7 cellular contexts compared by ENCODE assay signal in the genomic region with DNA sequence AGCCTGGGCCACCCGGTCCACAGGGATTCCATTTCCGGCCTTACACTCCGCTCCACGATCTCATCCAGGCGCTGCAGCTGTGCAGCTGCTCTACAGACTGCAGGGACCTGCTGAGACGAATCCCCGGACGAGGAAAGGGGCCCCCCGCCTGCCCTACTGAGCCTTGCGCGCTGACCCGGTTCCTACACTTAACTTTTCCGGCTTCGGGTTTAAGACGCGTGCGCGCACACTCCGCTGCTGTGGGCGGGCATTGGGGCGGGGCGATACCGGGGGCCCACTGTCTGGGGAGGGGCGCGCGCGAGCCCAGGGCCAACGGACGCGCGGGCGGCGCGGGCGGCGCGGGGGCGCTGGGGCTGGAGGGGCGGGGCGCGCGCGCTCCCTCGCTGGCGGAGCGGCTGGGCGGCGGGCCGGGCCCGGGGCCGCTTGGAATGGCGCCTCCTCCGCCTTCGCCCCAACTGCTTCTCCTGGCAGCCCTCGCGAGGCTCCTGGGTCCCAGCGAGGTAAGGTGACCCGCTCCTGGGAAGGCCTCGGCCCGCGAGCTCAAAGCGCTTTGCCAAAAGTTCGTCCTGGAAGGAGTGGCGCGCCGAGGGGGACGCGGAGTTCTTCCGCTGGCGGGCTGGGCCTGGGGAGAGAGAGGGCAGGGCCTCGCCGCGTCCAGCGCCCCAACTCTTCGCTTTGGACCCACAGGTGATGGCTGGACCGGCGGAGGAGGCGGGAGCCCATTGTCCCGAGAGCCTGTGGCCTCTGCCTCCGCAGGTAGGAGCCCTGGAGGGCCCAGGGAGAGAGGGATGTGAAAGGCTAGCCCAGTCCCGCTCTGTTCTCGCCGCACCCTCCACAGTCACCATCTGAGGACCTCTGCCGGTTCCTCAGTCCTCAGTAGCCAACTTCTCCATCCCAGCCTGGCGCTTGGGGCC. TPM values are rescaled to one million over a fixed set of nuclear protein-coding genes. Genes with fewer than 3 reads are reported as not detected.
DNase-seq lines count a peak whose midpoint lies in the region; ATAC-seq, FAIRE-seq and TF ChIP-seq lines count a peak whose summit lies in the region.

Gene TP53I13, plus strand, starts transcription at position 371 of the 914 bp plus-strand sequence. Its CDS starts 58 bp downstream, at position 429.

- peak; percentile 35 for ATAC-seq in HG02970 (IDR thresholded peaks at IDR 0.05; ENCODE audit: low FRiP score, unreplicated experiment)

- H3K9me1 ChIP-seq in keratinocyte (ENCODE audit: control insufficient read depth, extremely low read depth, insufficient read depth, low read length) = no peaks in the 10 kb centered on the region

- H3K27ac ChIP-seq in caudate nucleus (ENCODE audit: low read depth, low read length) = peak within 1 kb of the TSS; percentile 89
- H3K27ac ChIP-seq in keratinocyte (ENCODE audit: control insufficient read depth, insufficient read depth, low read length) = peak within 1 kb of the TSS; percentile 60

- peak; percentile 96 for DNase-seq in GM13977 (ENCODE audit: low spot score)
- peak; percentile 74 for DNase-seq in NCI-H226
- DNase-seq in activated CD4-positive, CD25-positive, alpha-beta regulatory T cell treated with anti-CD3 and anti-CD28 coated beads, Interleukin-2, amount 50 U/mL, for 16 hours (ENCODE audit: low read depth, low spot score) = peak; percentile 77
- peak in 47 of 61 donors; percentile 37 to 86 (median 68) for DNase-seq in caudate nucleus (lab: John Stamatoyannopoulos, UW)
- no peak for DNase-seq in keratinocyte (ENCODE audit: low read depth, low spot score)
- DNase-seq in stimulated activated CD4-positive, alpha-beta T cell treated with anti-CD3 and anti-CD28 coated beads, Interleukin-1b, Interleukin-23, amount 100 ng/mL, for 1 hour (ENCODE audit: low read depth in 2 of 2) = peak; percentile 77 to 90

- dilution Hi-C loops in keratinocyte (cut with MboI; ENCODE audit: extremely low pct_ligation_motif_present, low sequenced_read_pairs) = no loop called here

- peak within 1 kb of the TSS; percentile 94 for H3K4me2 ChIP-seq in keratinocyte (ENCODE audit: control insufficient read depth, extremely low read depth, insufficient read depth, low read depth, low read length)

- H3K79me2 ChIP-seq in keratinocyte (ENCODE audit: control insufficient read depth, insufficient read depth, low read length) = no peaks in the 10 kb centered on the region

- H3K36me3 ChIP-seq in keratinocyte (ENCODE audit: control insufficient read depth in 2 of 2, extremely low read depth in 1 of 2, insufficient read depth in 2 of 2, low read length in 2 of 2) = peaks cover 0 to 1% of the 10 kb centered on the region in 2 experiments

- in situ Hi-C loops in GM13977 (cut with MboI; ENCODE audit: low pct_unique_long_range_greater_than_20kb, low sequenced_read_pairs, unreplicated experiment) = no loop called here

- TF ChIP-seq CTCF in GM13977 (IDR thresholded peaks at IDR 0.05; ENCODE audit: extremely low read depth, insufficient read depth, missing control alignments) (no peak), keratinocyte (optimal IDR thresholded peaks at IDR 0.05 in 1 of 3, IDR thresholded peaks at IDR 0.05 in 1 of 3, conservative IDR thresholded peaks at IDR 0.05 in 1 of 3; ENCODE audit: extremely low read depth in 1 of 3, insufficient read depth in 2 of 3, low read length in 3 of 3) (no peak)

- H4K20me1 ChIP-seq in keratinocyte (ENCODE audit: control insufficient read depth, extremely low read depth, insufficient read depth, low read length) = peaks cover 4% of the 10 kb centered on the region

- H3K4me3 ChIP-seq in keratinocyte (ENCODE audit: control insufficient read depth in 2 of 3, extremely low read depth in 1 of 3, insufficient read depth in 2 of 3, low read depth in 1 of 3, low read length in 3 of 3) = peak within 1 kb of the TSS; percentile 57 to 85 (median 81)

- no peak for FAIRE-seq in keratinocyte (lab: Jason Lieb, UNC)

- H3K27me3 ChIP-seq in keratinocyte (ENCODE audit: control insufficient read depth, extremely low read depth, insufficient read depth, low read length) = no peaks in the 10 kb centered on the region

- H3K9me3 ChIP-seq in keratinocyte (ENCODE audit: control insufficient read depth, low read depth, low read length) = no peaks in the 10 kb centered on the region

- H2AFZ ChIP-seq in keratinocyte (ENCODE audit: control insufficient read depth, low read length) = peak within 1 kb of the TSS; percentile 83

- peaks cover 21% of the 10 kb centered on the region for H3K4me1 ChIP-seq in keratinocyte (ENCODE audit: control insufficient read depth, extremely low read depth, insufficient read depth, low read length)

- peak within 1 kb of the TSS; percentile 78 for H3K9ac ChIP-seq in keratinocyte (ENCODE audit: control insufficient read depth, extremely low read depth, insufficient read depth, low read length)

RNA-seq across cellular contexts. Expression of gene TP53I13, which starts in this region (rescaled TPM):
- polyA plus RNA-seq in keratinocyte = 11.9 to 34.7 TPM (median 14.5 TPM) in 3 replicates
- 4.4 TPM for polyA plus RNA-seq in keratinocyte (2011; ENCODE audit: low read depth)
- polyA plus RNA-seq in keratinocyte (2011; cell fraction: cytosol; rRNA removed) = 5.8 and 16.5 TPM in 2 replicates
- 71.4 and 101 TPM in 2 replicates for polyA plus RNA-seq in keratinocyte (2011; cell fraction: nucleus; rRNA removed)
- 17.7 and 24.8 TPM in 2 replicates for polyA plus RNA-seq in keratinocyte (2012; ENCODE audit: low replicate concordance)
- 10.9 to 22.2 TPM (median 13.1 TPM) in 3 replicates for polyA minus RNA-seq in keratinocyte
- 39.5 TPM for polyA minus RNA-seq in keratinocyte (2011; cell fraction: cytosol; rRNA and poly(A)+ RNA removed)
- 21.7 and 26.6 TPM in 2 replicates for polyA minus RNA-seq in keratinocyte (2011; cell fraction: nucleus; rRNA and poly(A)+ RNA removed)
